Comparison of ENCODE assay signal across 21 cellular contexts in genomic region chr20:1807394-1807793, GRCh38.
DNase-seq lines count a peak whose midpoint lies in the region; ATAC-seq and TF ChIP-seq lines count a peak whose summit lies in the region.
"Had no signal": no experiment of that assay in that cellular context is flagged by ENCODE, and none has a peak within 500 bp of the region (broad histone marks: within the 10 kb centered on the region; RNA-seq: fewer than 3 reads in every experiment).

No MANE protein-coding gene starts in this region.

- ATAC-seq in gastroesophageal sphincter: no peak
- ATAC-seq: GM12878, PC-3 had no signal

- peaks cover 4 to 16% of the 10 kb centered on the region in 2 donors for H3K4me1 ChIP-seq in breast epithelium
- H3K4me1 ChIP-seq in sigmoid colon: peaks cover 0 to 43% (median 20%) of the 10 kb centered on the region in 4 donors
- peaks cover 0 to 43% (median 20%) of the 10 kb centered on the region in 3 donors for H3K4me1 ChIP-seq in gastroesophageal sphincter

- H3K27ac Mint-ChIP-seq in MCF 10A (ENCODE audit: low read depth, unreplicated experiment): no peak overlapping the region
- no peak overlapping the region for H3K27ac Mint-ChIP-seq in nephron progenitor cell

- TF ChIP-seq EP300 in sigmoid colon (IDR thresholded peaks at IDR 0.05) (no peak), gastroesophageal sphincter (IDR thresholded peaks at IDR 0.05) (no peak)

- TF ChIP-seq CTCF in breast epithelium (IDR thresholded peaks at IDR 0.05) (no peak), MCF 10A (IDR thresholded peaks at IDR 0.05; ENCODE audit: unreplicated experiment) (no peak), nephron progenitor cell (IDR thresholded peaks at IDR 0.05) (no peak), sigmoid colon (IDR thresholded peaks at IDR 0.05) (no peak), gastroesophageal sphincter (IDR thresholded peaks at IDR 0.05) (no peak)

- POLR2A ChIA-PET in MCF 10A (lab: Yijun Ruan, JAX): interaction anchor here (0.6 kb wide), 1 partner anchor 30 kb away, joined by 4 read pairs; no protein-coding TSS in a partner anchor

- DNase-seq in breast epithelium (ENCODE audit: low spot score in 2 of 2): no peak
- DNase-seq in MCF 10A (ENCODE audit: unreplicated experiment): no peak
- no peak for DNase-seq in caudate nucleus (lab: John Stamatoyannopoulos, UW)
- no peak for DNase-seq in nephron progenitor cell
- DNase-seq in GM19240 (ENCODE audit: insufficient read length, low spot score): no peak
- no peak for DNase-seq in sigmoid colon
- DNase-seq: 8988T, GDM1, GM23248, HCEC 1CT, NCI-H1417 treated with DMSO at 0.1 percent for 48 hours, NCI-H2029 treated with DMSO at 0.1 percent for 48 hours, NCI-H2171 treated with DMSO at 0.1 percent for 48 hours, NCI-H446 treated with DMSO at 0.1 percent for 48 hours, NCI-H774, PC-3 had no signal

- no peaks in the 10 kb centered on the region for H3K9me3 Mint-ChIP-seq in MCF 10A (ENCODE audit: unreplicated experiment)
- H3K9me3 Mint-ChIP-seq in nephron progenitor cell: no peaks in the 10 kb centered on the region

- H3K36me3 ChIP-seq in breast epithelium: no peaks in the 10 kb centered on the region
- no peaks in the 10 kb centered on the region for H3K36me3 ChIP-seq in sigmoid colon
- no peaks in the 10 kb centered on the region for H3K36me3 ChIP-seq in gastroesophageal sphincter
- H3K36me3 ChIP-seq: BLaER1 treated with 17β-estradiol and CSF1 and Interleukin-3, amounts not matched to agents 10 nM and 100 nM; SJSA1 had no signal

- H3K4me3 Mint-ChIP-seq in MCF 10A (ENCODE audit: unreplicated experiment) (no peak overlapping the region), nephron progenitor cell (no peak overlapping the region)

- no peaks in the 10 kb centered on the region for H3K9me3 ChIP-seq in breast epithelium
- no peaks in the 10 kb centered on the region for H3K9me3 ChIP-seq in sigmoid colon
- H3K9me3 ChIP-seq in gastroesophageal sphincter: no peaks in the 10 kb centered on the region
- H3K9me3 ChIP-seq: BLaER1 treated with 17β-estradiol and CSF1 and Interleukin-3, amounts not matched to agents 10 nM and 100 nM; SJSA1 had no signal

- H3K27ac ChIP-seq in breast epithelium (peak overlapping the region; percentile 52 to 95), caudate nucleus (ENCODE audit: low read depth, low read length) (peak overlapping the region; percentile 25), layer of hippocampus (ENCODE audit: low read depth, low read length) (peak overlapping the region; percentile 43), sigmoid colon (no peak overlapping the region), gastroesophageal sphincter (no peak overlapping the region)
- H3K27ac ChIP-seq: BLaER1 treated with 17β-estradiol and CSF1 and Interleukin-3, amounts not matched to agents 10 nM and 100 nM; GM23248; SJSA1 had no signal

- TF ChIP-seq POLR2A in breast epithelium (IDR thresholded peaks at IDR 0.05) (no peak), sigmoid colon (IDR thresholded peaks at IDR 0.05) (no peak), gastroesophageal sphincter (IDR thresholded peaks at IDR 0.05) (no peak)

- no TSS peak for BruUV-seq in MCF 10A (replicated peaks; lab: Mats Ljungman, UMichigan)

- H3K27me3 ChIP-seq in breast epithelium (no peaks in the 10 kb centered on the region), layer of hippocampus (ENCODE audit: control insufficient read depth, insufficient read depth, low read length) (no peaks in the 10 kb centered on the region), sigmoid colon (no peaks in the 10 kb centered on the region), gastroesophageal sphincter (no peaks in the 10 kb centered on the region)
- H3K27me3 ChIP-seq: SJSA1 had no signal

- H3K36me3 Mint-ChIP-seq in MCF 10A (ENCODE audit: insufficient read depth, unreplicated experiment) (no peaks in the 10 kb centered on the region), nephron progenitor cell (ENCODE audit: low read depth) (no peaks in the 10 kb centered on the region)

- H3K27me3 Mint-ChIP-seq in MCF 10A (ENCODE audit: insufficient read depth, unreplicated experiment): no peaks in the 10 kb centered on the region
- no peaks in the 10 kb centered on the region for H3K27me3 Mint-ChIP-seq in nephron progenitor cell (ENCODE audit: low read depth, poor library complexity)

- intact Hi-C loops in breast epithelium (cut with DNase I; ENCODE audit: low total_unique reads): no loop called here
- intact Hi-C loops in MCF 10A (cut with micrococcal nuclease): loop anchor here (10.0 kb wide), 1 partner anchor 137 kb away; no protein-coding TSS in a partner anchor
- intact Hi-C loops in sigmoid colon (cut with DNase I): loop anchor here (10.0 kb wide), 1 partner anchor 297 kb away; the partner anchor contains the start of gene STK35

- H3K4me3 ChIP-seq in breast epithelium (no peak overlapping the region), sigmoid colon (no peak overlapping the region), gastroesophageal sphincter (no peak overlapping the region)
- H3K4me3 ChIP-seq: BLaER1 treated with 17β-estradiol and CSF1 and Interleukin-3, amounts not matched to agents 10 nM and 100 nM; GM12878; GM23248; SJSA1 had no signal

- peaks cover 32% of the 10 kb centered on the region for H3K4me1 Mint-ChIP-seq in MCF 10A (ENCODE audit: insufficient read depth, unreplicated experiment)
- H3K4me1 Mint-ChIP-seq in nephron progenitor cell: peaks cover 79% of the 10 kb centered on the region

- WGBS in sigmoid colon, 2 donors: 76 to 88% methylated on average over 7 of the region's 7 CpGs
- 70 to 76% methylated on average over 5 to 6 of the region's 7 CpGs for WGBS in gastroesophageal sphincter (ENCODE audit: low coverage in 1 of 2), 2 donors

- CTCF ChIA-PET in MCF 10A (lab: Yijun Ruan, JAX): no interaction called here

Comparison
In these comparisons a context has a peak if more than half of its experiments do, and no peak if none do; other contexts are left out.
1. H3K27ac ChIP-seq: peak in breast epithelium (2 of 2), caudate nucleus (single experiment) and layer of hippocampus (single experiment); none in sigmoid colon (0 of 4) and gastroesophageal sphincter (0 of 4).